Comparison of ENCODE assay signal across 1 cellular context in genomic region chr4:89590102-89590501, GRCh38.
TF ChIP-seq lines count a peak whose summit lies in the region.

No MANE protein-coding gene starts in this region.

TF ChIP-seq in WTC11, 78 proteins besides CTCF, POLR2A, EP300 and RAD21 (continued from another document):
- TF ChIP-seq ARID4B (CRISPR knock-in tag; IDR thresholded peaks at IDR 0.05; ENCODE audit: borderline replicate concordance): no peak
- TF ChIP-seq MLX (CRISPR knock-in tag; IDR thresholded peaks at IDR 0.05): no peak
- TF ChIP-seq FOXJ3 (CRISPR knock-in tag; IDR thresholded peaks at IDR 0.05; ENCODE audit: borderline replicate concordance): no peak
- TF ChIP-seq ZNF121 (CRISPR knock-in tag; IDR thresholded peaks at IDR 0.05): no peak
- no peak for TF ChIP-seq ZNF423 (CRISPR knock-in tag; IDR thresholded peaks at IDR 0.05)
- TF ChIP-seq TP53 (CRISPR knock-in tag; IDR thresholded peaks at IDR 0.05): no peak
- no peak for TF ChIP-seq FOXP4 (CRISPR knock-in tag; IDR thresholded peaks at IDR 0.05)
- TF ChIP-seq CREM (CRISPR knock-in tag; IDR thresholded peaks at IDR 0.05): no peak
- TF ChIP-seq GRHL2 (CRISPR knock-in tag; IDR thresholded peaks at IDR 0.05; ENCODE audit: insufficient replicate concordance, severe bottlenecking): no peak
- no peak for TF ChIP-seq E2F5 (CRISPR knock-in tag; IDR thresholded peaks at IDR 0.05)
- TF ChIP-seq ZNF671 (CRISPR knock-in tag; IDR thresholded peaks at IDR 0.05): no peak
- TF ChIP-seq NR2C2 (CRISPR knock-in tag; IDR thresholded peaks at IDR 0.05): no peak
- no peak for TF ChIP-seq USF1 (CRISPR knock-in tag; IDR thresholded peaks at IDR 0.05)
